ENCODE assay signal across 18 cellular contexts in the genomic region with DNA sequence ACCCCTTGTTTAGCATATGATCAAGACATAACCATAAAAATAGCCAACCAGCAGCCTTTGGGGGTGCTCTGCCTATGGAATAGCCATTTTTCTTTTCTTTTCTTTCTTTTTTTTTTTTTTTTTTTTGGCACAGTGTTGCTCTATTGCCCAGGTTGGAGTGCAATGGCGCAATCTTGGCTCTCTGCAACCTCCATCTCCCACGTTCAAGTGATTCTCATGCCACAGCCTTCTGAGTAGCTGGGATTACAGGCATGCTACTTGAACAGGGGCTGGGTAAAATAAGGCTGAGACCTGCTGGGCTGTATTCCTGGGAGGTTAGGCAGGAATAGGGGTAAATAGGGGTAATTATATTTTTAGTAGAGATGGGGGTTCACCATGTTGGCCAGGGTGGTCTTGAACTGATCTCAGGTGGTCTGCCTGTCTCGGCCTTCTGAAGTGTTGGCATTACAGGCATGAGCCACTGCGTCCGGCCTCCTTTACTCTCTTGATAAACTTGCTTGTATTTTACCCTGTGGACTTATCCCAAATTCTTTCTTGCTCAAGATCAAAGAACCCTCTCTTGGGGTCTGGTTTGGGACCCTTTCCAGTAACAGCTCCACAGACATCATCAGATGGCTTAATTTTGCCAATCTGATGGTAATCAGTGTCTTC.
"Had no signal": no experiment of that assay in that cellular context is flagged by ENCODE, and none has a peak within 500 bp of the region (broad histone marks: within the 10 kb centered on the region; RNA-seq: fewer than 3 reads in every experiment).

No MANE protein-coding gene starts in this region.

- ATAC-seq: esophagus mucosa; foreskin keratinocyte; stimulated activated naive B cell treated with anti-CD40 and anti-IgM and Interleukin-4, amounts not matched to agents 10 μg/mL and 1 μg/mL and 100 μg/mL, for 72 hours; WTC11 had no signal

- H3K36me3 ChIP-seq: brain microvascular endothelial cell, left ventricle myocardium inferior, right atrium auricular region, spleen had no signal

- DNase-seq: activated CD4-positive, alpha-beta T cell treated with anti-CD3 and anti-CD28 coated beads, Interleukin-2, amount 50 U/mL, for 1 hour; activated T-cell treated with anti-CD3 and anti-CD28 coated beads, Interleukin-2, amount 50 U/mL, for 1 hour; amygdala; brain microvascular endothelial cell; cerebellar nuclear complex; dermis blood vessel endothelial cell; foreskin keratinocyte; left ventricle myocardium inferior; naive B cell; SK-N-SH; spleen; stimulated activated CD4-positive, alpha-beta T cell treated with anti-CD3 and anti-CD28 coated beads, Interleukin-1b, Interleukin-23, amount 100 ng/mL, for 48 hours; stimulated activated naive B cell treated with anti-CD40 and anti-IgM and Interleukin-4, amounts not matched to agents 10 μg/mL and 1 μg/mL and 100 μg/mL, for 72 hours; substantia nigra; T-helper 1 cell had no signal

- H3K27ac ChIP-seq: brain microvascular endothelial cell, foreskin keratinocyte, left ventricle myocardium inferior, right atrium auricular region, spleen had no signal

- H3K9me3 ChIP-seq: left ventricle myocardium inferior, right atrium auricular region had no signal

- H3K4me2 ChIP-seq: SK-N-SH had no signal

- H3K4me3 ChIP-seq: left ventricle myocardium inferior, right atrium auricular region, spleen had no signal

- H3K27me3 ChIP-seq: foreskin keratinocyte, right atrium auricular region had no signal

- H3K9ac ChIP-seq: SK-N-SH had no signal
